In the genomic region with DNA sequence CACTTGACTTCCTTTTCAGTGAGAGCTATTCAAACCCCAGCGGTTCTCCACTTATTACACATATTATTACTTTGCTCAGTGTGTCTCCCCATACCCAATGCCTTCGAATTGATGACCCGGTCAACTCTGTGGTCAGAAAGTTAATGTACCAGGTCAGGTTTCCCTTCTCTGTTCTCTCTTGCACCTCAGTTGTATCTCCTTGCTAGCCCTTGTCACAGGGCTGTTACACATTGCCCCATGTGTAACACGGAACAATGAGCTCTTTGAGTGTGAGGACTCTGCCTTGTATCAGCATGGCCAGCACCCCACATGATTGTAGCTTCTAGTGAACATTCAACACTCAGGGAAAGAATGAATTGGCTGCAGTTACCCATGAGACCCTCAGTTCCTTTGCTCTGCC, we compare ENCODE assay signal across 19 cellular contexts.
DNase-seq lines count a peak whose midpoint lies in the region; ATAC-seq, FAIRE-seq and TF ChIP-seq lines count a peak whose summit lies in the region.
"Had no signal": no experiment of that assay in that cellular context is flagged by ENCODE, and none has a peak within 500 bp of the region (broad histone marks: within the 10 kb centered on the region; RNA-seq: fewer than 3 reads in every experiment).

No MANE protein-coding gene starts in this region.

- DNase-seq in Ammon's horn (ENCODE audit: low spot score) (peak; percentile 69), T-helper 17 cell (no peak), globus pallidus (ENCODE audit: low spot score) (peak; percentile 78), pons (ENCODE audit: low spot score) (peak; percentile 83), pancreas (no peak), left colon (no peak), ureter (ENCODE audit: low spot score) (no peak), brain microvascular endothelial cell (no peak)
- DNase-seq: CD4-positive, alpha-beta memory T cell; DMS79 treated with DMSO at 0.1 percent for 48 hours; GOT3; NCI-H1436; NCI-H2029; NCI-H2171; NCI-H446; NCI-H774 had no signal

- no peak overlapping the region for H3K27ac ChIP-seq in pancreas
- H3K27ac ChIP-seq in brain microvascular endothelial cell, result no peak overlapping the region
- H3K27ac ChIP-seq: 22Rv1, HL-60 had no signal

- H3K4me1 Mint-ChIP-seq in T-helper 17 cell, result peaks cover 9% of the 10 kb centered on the region

- WGBS in pancreas, 2 donors, result 24 to 59% methylated on average over 4 of the region's 4 CpGs

- no peak for TF ChIP-seq CTCF in pancreas (IDR thresholded peaks at IDR 0.05)
- no peak for TF ChIP-seq CTCF in brain microvascular endothelial cell (IDR thresholded peaks at IDR 0.05; ENCODE audit: low read depth, low read length, missing control alignments)

- H3K4me3 Mint-ChIP-seq in T-helper 17 cell, result no peak overlapping the region

- no peak overlapping the region for H3K4me3 ChIP-seq in pancreas
- H3K4me3 ChIP-seq in brain microvascular endothelial cell (ENCODE audit: low read depth, low read length), result no peak overlapping the region

- no peaks in the 10 kb centered on the region for H3K9me3 ChIP-seq in T-helper 17 cell (ENCODE audit: control insufficient read depth, low read length, poor library complexity, severe bottlenecking)
- no peaks in the 10 kb centered on the region for H3K9me3 ChIP-seq in pancreas

- no peak for FAIRE-seq in pancreas (lab: Jason Lieb, UNC)
- FAIRE-seq: HTR-8/SVneo had no signal

- no peaks in the 10 kb centered on the region for H3K36me3 ChIP-seq in pancreas
- H3K36me3 ChIP-seq in brain microvascular endothelial cell (replicated peaks), result no peaks in the 10 kb centered on the region

- peaks cover 0 to 3% (median 0%) of the 10 kb centered on the region in 4 donors for H3K27me3 ChIP-seq in pancreas
- H3K27me3 ChIP-seq in brain microvascular endothelial cell (replicated peaks), result no peaks in the 10 kb centered on the region

- no peaks in the 10 kb centered on the region for H3K4me1 ChIP-seq in pancreas

- in situ Hi-C loops in brain microvascular endothelial cell (cut with HindIII; ENCODE audit: low pct_ligation_motif_present, low sequenced_read_pairs), result no loop called here

- ATAC-seq in T-helper 17 cell (no peak), pancreas (no peak), left colon (no peak)

- intact Hi-C loops in pancreas (cut with DNase I), result no loop called here
- intact Hi-C loops in left colon (cut with DNase I, micrococcal nuclease), result no loop called here

- H3K27me3 Mint-ChIP-seq in T-helper 17 cell, result no peaks in the 10 kb centered on the region
- H3K27me3 Mint-ChIP-seq: CD4-positive, alpha-beta memory T cell had no signal

- H3K36me3 Mint-ChIP-seq in T-helper 17 cell (ENCODE audit: low read depth), result peaks cover 27% of the 10 kb centered on the region

- H3K27ac Mint-ChIP-seq in T-helper 17 cell, result peak overlapping the region; percentile 56

Comparison
In these comparisons a context has a peak if more than half of its experiments do, and no peak if none do; other contexts are left out.
1. DNase-seq: peak in Ammon's horn (single experiment), globus pallidus (single experiment) and pons (single experiment); none in T-helper 17 cell (0 of 3), pancreas (0 of 6), left colon (0 of 2), ureter (single experiment) and brain microvascular endothelial cell (single experiment).